Comparison of ENCODE assay signal across 29 cellular contexts in the genomic region with DNA sequence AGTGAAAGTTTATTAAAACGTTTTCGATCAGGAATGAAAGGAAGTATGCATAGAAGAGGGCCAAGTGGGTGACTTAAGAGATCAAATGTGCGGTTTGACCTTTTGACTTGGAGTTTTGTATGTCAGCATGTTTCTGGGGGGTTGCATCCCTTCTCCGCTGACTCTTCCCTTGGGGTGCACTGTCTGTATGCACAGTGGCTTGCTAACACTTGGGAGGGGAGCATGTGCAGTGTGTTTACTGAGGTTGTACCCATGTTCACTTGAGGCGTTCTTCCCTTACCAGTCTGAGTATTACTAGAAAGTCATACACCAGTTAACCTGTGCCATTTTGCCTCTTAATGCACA.
"Had no signal": no experiment of that assay in that cellular context is flagged by ENCODE, and none has a peak within 500 bp of the region (broad histone marks: within the 10 kb centered on the region; RNA-seq: fewer than 3 reads in every experiment).

No MANE protein-coding gene starts in this region.

- H3K4me3 ChIP-seq: colonic mucosa, gastroesophageal sphincter, heart right ventricle, left lung, right lobe of liver, smooth muscle cell, suprapubic skin, transverse colon, vagina had no signal

- H3K4me3 Mint-ChIP-seq: dendritic cell treated with granulocyte-macrophage colony-stimulating factor and Interleukin-4, amounts not matched to agents 40 ng/mL and 50 ng/mL, for 4 days; endodermal cell; naive thymus-derived CD4-positive, alpha-beta T cell; neural crest cell; stimulated activated naive CD8-positive, alpha-beta T cell treated with anti-CD3 and anti-CD28 coated beads, Interleukin-15, amount 100 ng/mL, for 72 hours had no signal

- ATAC-seq: esophagus mucosa; foreskin keratinocyte; gastroesophageal sphincter; heart right ventricle; left cardiac atrium; left lung; naive thymus-derived CD4-positive, alpha-beta T cell; right lobe of liver; stimulated activated naive CD8-positive, alpha-beta T cell treated with anti-CD3 and anti-CD28 coated beads, Interleukin-15, amount 100 ng/mL, for 72 hours had no signal

- H3K4me1 ChIP-seq: colonic mucosa, foreskin keratinocyte, heart right ventricle, left lung, parathyroid adenoma, right lobe of liver, suprapubic skin, vagina had no signal

- H3K27me3 Mint-ChIP-seq: dendritic cell treated with granulocyte-macrophage colony-stimulating factor and Interleukin-4, amounts not matched to agents 40 ng/mL and 50 ng/mL, for 4 days; naive thymus-derived CD4-positive, alpha-beta T cell; progenitor cell of endocrine pancreas; stimulated activated naive CD8-positive, alpha-beta T cell treated with anti-CD3 and anti-CD28 coated beads, Interleukin-15, amount 100 ng/mL, for 72 hours had no signal

- H3K27me3 ChIP-seq: colonic mucosa, foreskin keratinocyte, gastroesophageal sphincter, heart right ventricle, left lung, right lobe of liver, suprapubic skin, transverse colon, vagina had no signal

- H3K9ac ChIP-seq: parathyroid adenoma had no signal

- H2AFZ ChIP-seq: parathyroid adenoma had no signal

- H3K79me2 ChIP-seq: parathyroid adenoma had no signal

- H3K27ac Mint-ChIP-seq: dendritic cell treated with granulocyte-macrophage colony-stimulating factor and Interleukin-4, amounts not matched to agents 40 ng/mL and 50 ng/mL, for 4 days; endodermal cell; naive thymus-derived CD4-positive, alpha-beta T cell; progenitor cell of endocrine pancreas; stimulated activated naive CD8-positive, alpha-beta T cell treated with anti-CD3 and anti-CD28 coated beads, Interleukin-15, amount 100 ng/mL, for 72 hours had no signal

- H3K9me3 Mint-ChIP-seq: dendritic cell treated with granulocyte-macrophage colony-stimulating factor and Interleukin-4, amounts not matched to agents 40 ng/mL and 50 ng/mL, for 4 days; endodermal cell; neural crest cell had no signal

- DNase-seq: colonic mucosa; effector CD8-positive, alpha-beta T cell; endodermal cell; foreskin keratinocyte; heart right ventricle; hippocampal formation; left cardiac atrium; left lung; mesenchymal stem cell; midbrain; naive thymus-derived CD4-positive, alpha-beta T cell; right lobe of liver; stimulated activated CD4-positive, alpha-beta T cell treated with anti-CD3 and anti-CD28 coated beads, Interleukin-12 subunit alpha, Interleukin-12 subunit beta, amount 100 ng/mL, for 4 hours; stimulated activated CD4-positive, alpha-beta T cell treated with anti-CD3 and anti-CD28 coated beads, Interleukin-1b, Interleukin-23, amount 100 ng/mL, for 48 hours; stimulated activated CD4-positive, alpha-beta T cell treated with anti-CD3 and anti-CD28 coated beads, Interleukin-4, amount 100 ng/mL, for 1 hour; stimulated activated CD8-positive, alpha-beta memory T cell treated with anti-CD3 and anti-CD28 coated beads, Interleukin-4, amount 100 ng/mL, for 48 hours; stimulated activated naive CD4-positive, alpha-beta T cell; stimulated activated naive CD8-positive, alpha-beta T cell treated with anti-CD3 and anti-CD28 coated beads, Interleukin-15, amount 100 ng/mL, for 72 hours; transverse colon had no signal

- H3K36me3 ChIP-seq: colonic mucosa, gastroesophageal sphincter, heart right ventricle, left lung, right lobe of liver, suprapubic skin, transverse colon, vagina had no signal

- H3K27ac ChIP-seq: colonic mucosa, epithelial cell of prostate, foreskin keratinocyte, gastroesophageal sphincter, heart right ventricle, left lung, parathyroid adenoma, right lobe of liver, suprapubic skin, transverse colon, vagina had no signal

- H3K4me1 Mint-ChIP-seq: naive thymus-derived CD4-positive, alpha-beta T cell; stimulated activated naive CD8-positive, alpha-beta T cell treated with anti-CD3 and anti-CD28 coated beads, Interleukin-15, amount 100 ng/mL, for 72 hours had no signal

- H3K36me3 Mint-ChIP-seq: naive thymus-derived CD4-positive, alpha-beta T cell had no signal

- H3K9me3 ChIP-seq: colonic mucosa, gastroesophageal sphincter, heart right ventricle, left lung, right lobe of liver, suprapubic skin, transverse colon, vagina had no signal

- H3K4me2 ChIP-seq: smooth muscle cell had no signal
